Comparison of ENCODE assay signal across 1 cellular context in genomic region chr1:64823691-64824476, GRCh38.
TF ChIP-seq lines count a peak whose summit lies in the region.

No MANE protein-coding gene starts in this region.

TF ChIP-seq in IMR-90, 13 proteins besides CTCF, POLR2A, EP300 and RAD21 (continued from another document):
- no peak for TF ChIP-seq MXI1 (IDR thresholded peaks at IDR 0.05; ENCODE audit: borderline replicate concordance, low read depth, low read length)
- TF ChIP-seq CHD1 (IDR thresholded peaks at IDR 0.05; ENCODE audit: low read depth, low read length) = no peak
- TF ChIP-seq RFX5 (IDR thresholded peaks at IDR 0.05; ENCODE audit: low read depth, low read length) = no peak
TF ChIP-seq in IMR-90: peak in this region for 2.
